9 cellular contexts compared by ENCODE assay signal in the genomic region with DNA sequence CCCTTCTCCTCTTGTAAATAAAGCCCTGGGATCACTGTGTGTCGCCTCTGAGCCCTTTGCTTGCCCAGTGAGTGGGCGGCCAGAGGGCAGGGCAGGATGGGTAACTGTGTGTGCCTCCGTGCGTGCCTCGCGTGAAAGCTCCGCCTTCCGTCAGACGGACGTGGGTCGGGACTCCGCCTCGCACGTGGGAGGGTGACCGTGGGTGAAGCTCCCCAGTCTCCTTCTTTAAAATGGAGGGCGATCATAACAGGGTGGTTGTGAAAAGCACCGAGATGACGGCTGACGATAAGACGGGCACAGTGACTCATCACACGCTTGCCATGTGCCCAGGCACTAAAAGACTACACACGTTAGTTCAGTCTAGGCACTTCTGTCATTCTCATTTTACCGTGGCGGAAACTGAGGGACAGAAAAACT. TPM values are rescaled to one million over a fixed set of nuclear protein-coding genes. Genes with fewer than 3 reads are reported as not detected.
A peak's percentile ranks its signal among the peaks of the same experiment; 100 is the strongest.
DNase-seq lines count a peak whose midpoint lies in the region; ATAC-seq and TF ChIP-seq lines count a peak whose summit lies in the region.
"Had no signal": no experiment of that assay in that cellular context is flagged by ENCODE, and none has a peak within 500 bp of the region (broad histone marks: within the 10 kb centered on the region; RNA-seq: fewer than 3 reads in every experiment).

No MANE protein-coding gene starts in this region.

- H3K4me1 Mint-ChIP-seq in activated CD8-positive, alpha-beta memory T cell treated with anti-CD3 and anti-CD28 coated beads, Interleukin-2, amount 10 ng/mL, durations not matched to agents 7 days and 5 days: peaks cover 78% of the 10 kb centered on the region

- intact Hi-C loops in tibial artery (cut with DNase I; ENCODE audit: low total_unique reads): no loop called here

- no peaks in the 10 kb centered on the region for H3K9me3 ChIP-seq in tibial artery

- H3K4me3 ChIP-seq in GM12864 (ENCODE audit: low read depth, low read length) (peak overlapping the region; percentile 33; the same call in 1 of the 2 replicates), tibial artery (peak overlapping the region in 1 of 2 donors; percentile 28)

- H3K36me3 ChIP-seq in tibial artery: peaks cover 9 to 29% (median 12%) of the 10 kb centered on the region in 3 donors

- peak overlapping the region; percentile 61 for H3K4me3 Mint-ChIP-seq in activated CD8-positive, alpha-beta memory T cell treated with anti-CD3 and anti-CD28 coated beads, Interleukin-2, amount 10 ng/mL, durations not matched to agents 7 days and 5 days

- no peaks in the 10 kb centered on the region for H3K9me3 Mint-ChIP-seq in activated CD8-positive, alpha-beta memory T cell treated with anti-CD3 and anti-CD28 coated beads, Interleukin-2, amount 10 ng/mL, durations not matched to agents 7 days and 5 days (ENCODE audit: low read depth)

- H3K27me3 ChIP-seq in tibial artery: no peaks in the 10 kb centered on the region

- DNase-seq in GM12864 (ENCODE audit: low read depth) (no peak), NCI-H146 (lab: John Stamatoyannopoulos, UW) (peak; percentile 88), occipital lobe (lab: John Stamatoyannopoulos, UW) (peak; percentile 37), tibial artery (peak; percentile 56 to 84), HuH-7.5 (ENCODE audit: low spot score) (no peak)
- peak; percentile 88 for DNase-seq in activated CD8-positive, alpha-beta memory T cell treated with anti-CD3 and anti-CD28 coated beads, Interleukin-2, amount 10 ng/mL, durations not matched to agents 7 days and 5 days

- H3K27ac Mint-ChIP-seq in activated CD8-positive, alpha-beta memory T cell treated with anti-CD3 and anti-CD28 coated beads, Interleukin-2, amount 10 ng/mL, durations not matched to agents 7 days and 5 days: peak overlapping the region; percentile 96

- peak; percentile 59 for ATAC-seq in activated CD8-positive, alpha-beta memory T cell treated with anti-CD3 and anti-CD28 coated beads, Interleukin-2, amount 10 ng/mL, durations not matched to agents 7 days and 5 days
- ATAC-seq in esophagus mucosa (peak; percentile 35), GM21423 (IDR thresholded peaks at IDR 0.05; ENCODE audit: unreplicated experiment) (no peak)

- TF ChIP-seq CTCF in GM12864 (IDR thresholded peaks at IDR 0.05; ENCODE audit: low read depth, low read length, missing control alignments): no peak
- TF ChIP-seq CTCF in tibial artery (IDR thresholded peaks at IDR 0.05): no peak

- peaks cover 59% of the 10 kb centered on the region for H3K36me3 Mint-ChIP-seq in activated CD8-positive, alpha-beta memory T cell treated with anti-CD3 and anti-CD28 coated beads, Interleukin-2, amount 10 ng/mL, durations not matched to agents 7 days and 5 days

- CTCF ChIA-PET in activated CD8-positive, alpha-beta memory T cell treated with anti-CD3 and anti-CD28 coated beads, Interleukin-2, amount 10 ng/mL, durations not matched to agents 7 days and 5 days (lab: Charles Lee): interaction anchor here (0.8 to 13.5 kb wide), 14 partner anchors 16 to 207 kb away, joined by 3 to 709 read pairs (median 4); a partner anchor contains a TSS

- peaks cover 0 to 34% (median 14%) of the 10 kb centered on the region in 4 donors for H3K4me1 ChIP-seq in tibial artery

- H3K27me3 Mint-ChIP-seq in activated CD8-positive, alpha-beta memory T cell treated with anti-CD3 and anti-CD28 coated beads, Interleukin-2, amount 10 ng/mL, durations not matched to agents 7 days and 5 days: no peaks in the 10 kb centered on the region

- H3K27ac ChIP-seq in tibial artery: peak overlapping the region; percentile 50 to 66

RNA-seq across cellular contexts. Expression of a gene that starts 9.2 kb away (rescaled TPM):
- total RNA-seq in activated CD8-positive, alpha-beta memory T cell treated with anti-CD3 and anti-CD28 coated beads, Interleukin-2, amount 10 ng/mL, durations not matched to agents 7 days and 5 days: 100 to 1,000 TPM; 211 to 271 TPM
- total RNA-seq in esophagus mucosa: 221 TPM
- 102 TPM for total RNA-seq in occipital lobe

RNA-seq across cellular contexts. Expression of a gene that starts 9.4 kb away (rescaled TPM):
- 10 to 100 TPM; 59.9 to 69.5 TPM for total RNA-seq in activated CD8-positive, alpha-beta memory T cell treated with anti-CD3 and anti-CD28 coated beads, Interleukin-2, amount 10 ng/mL, durations not matched to agents 7 days and 5 days
- total RNA-seq in esophagus mucosa (53.9 TPM), occipital lobe (26.0 TPM)

RNA-seq across cellular contexts. Expression of a gene that starts 10.1 kb away (rescaled TPM):
- 100 to 1,000 TPM; 283 to 367 TPM for total RNA-seq in activated CD8-positive, alpha-beta memory T cell treated with anti-CD3 and anti-CD28 coated beads, Interleukin-2, amount 10 ng/mL, durations not matched to agents 7 days and 5 days
- total RNA-seq in esophagus mucosa: 17.8 TPM
- total RNA-seq in occipital lobe: 3.1 TPM

RNA-seq across cellular contexts. Expression of a gene that starts 17.5 kb away (rescaled TPM):
- 100 to 1,000 TPM; 120 to 132 TPM for total RNA-seq in activated CD8-positive, alpha-beta memory T cell treated with anti-CD3 and anti-CD28 coated beads, Interleukin-2, amount 10 ng/mL, durations not matched to agents 7 days and 5 days
- total RNA-seq in esophagus mucosa: 84.0 TPM
- total RNA-seq in occipital lobe: 243 TPM

RNA-seq across cellular contexts. Expression of a gene that starts 17.7 kb away (rescaled TPM):
- not detected for total RNA-seq in activated CD8-positive, alpha-beta memory T cell treated with anti-CD3 and anti-CD28 coated beads, Interleukin-2, amount 10 ng/mL, durations not matched to agents 7 days and 5 days
- not detected for total RNA-seq in esophagus mucosa
- not detected for total RNA-seq in occipital lobe
- total RNA-seq: T-helper 2 cell treated with Interferon-gamma antibody and Interleukin-4, amounts not matched to agents 100 ng/mL and 5 ng/mL, for 36 hours had no signal

Comparison
In these comparisons a context has a peak if more than half of its experiments do, and no peak if none do; other contexts are left out.
1. DNase-seq: peak in NCI-H146 (single experiment), activated CD8-positive, alpha-beta memory T cell treated with anti-CD3 and anti-CD28 coated beads, Interleukin-2, amount 10 ng/mL, durations not matched to agents 7 days and 5 days (single experiment), occipital lobe (single experiment) and tibial artery (2 of 2); none in GM12864 (single experiment) and HuH-7.5 (single experiment).
2. RNA of a gene that starts 10.1 kb away (total RNA-seq): 283 to 367 TPM in activated CD8-positive, alpha-beta memory T cell treated with anti-CD3 and anti-CD28 coated beads, Interleukin-2, amount 10 ng/mL, durations not matched to agents 7 days and 5 days; 17.8 TPM in esophagus mucosa (single experiment) and 3.1 TPM in occipital lobe (single experiment); every median in the first group is over 10 times any median in the second.